Comparison of ENCODE assay signal across 9 cellular contexts in genomic region chr2:227862227-227862740, GRCh38. TPM values are rescaled to one million over a fixed set of nuclear protein-coding genes. Genes with fewer than 3 reads are reported as not detected.
A peak's percentile ranks its signal among the peaks of the same experiment; 100 is the strongest.
DNase-seq lines count a peak whose midpoint lies in the region; ATAC-seq and TF ChIP-seq lines count a peak whose summit lies in the region.
"Had no signal": no experiment of that assay in that cellular context is flagged by ENCODE, and none has a peak within 500 bp of the region (broad histone marks: within the 10 kb centered on the region; RNA-seq: fewer than 3 reads in every experiment).

No MANE protein-coding gene starts in this region.

- peak; percentile 48 for ATAC-seq in HG03066 (IDR thresholded peaks at IDR 0.05; ENCODE audit: low read depth, unreplicated experiment)
- ATAC-seq in HG02840 (IDR thresholded peaks at IDR 0.05; ENCODE audit: low FRiP score, unreplicated experiment), result no peak
- no peak for ATAC-seq in stimulated activated naive B cell treated with anti-CD40 and anti-IgM and Interleukin-4, amounts not matched to agents 10 μg/mL and 1 μg/mL and 100 μg/mL, for 72 hours (replicated peaks)

- H3K4me3 Mint-ChIP-seq in progenitor cell of endocrine pancreas (ENCODE audit: low read depth), result no peak overlapping the region
- H3K4me3 Mint-ChIP-seq in stimulated activated naive B cell treated with anti-CD40 and anti-IgM and Interleukin-4, amounts not matched to agents 10 μg/mL and 1 μg/mL and 100 μg/mL, for 72 hours, result no peak overlapping the region
- H3K4me3 Mint-ChIP-seq: activated naive CD4-positive, alpha-beta T cell treated with anti-CD3 and anti-CD28 coated beads, Interleukin-2, amount 50 U/mL, for 24 hours had no signal

- peak; percentile 87 for TF ChIP-seq CTCF in progenitor cell of endocrine pancreas (IDR thresholded peaks at IDR 0.05; ENCODE audit: unreplicated experiment)

- no peaks in the 10 kb centered on the region for H3K36me3 Mint-ChIP-seq in progenitor cell of endocrine pancreas (ENCODE audit: insufficient read depth)
- no peaks in the 10 kb centered on the region for H3K36me3 Mint-ChIP-seq in stimulated activated naive B cell treated with anti-CD40 and anti-IgM and Interleukin-4, amounts not matched to agents 10 μg/mL and 1 μg/mL and 100 μg/mL, for 72 hours
- H3K36me3 Mint-ChIP-seq: activated naive CD4-positive, alpha-beta T cell treated with anti-CD3 and anti-CD28 coated beads, Interleukin-2, amount 50 U/mL, for 24 hours had no signal

- no peak overlapping the region for H3K27ac Mint-ChIP-seq in progenitor cell of endocrine pancreas
- no peak overlapping the region for H3K27ac Mint-ChIP-seq in stimulated activated naive B cell treated with anti-CD40 and anti-IgM and Interleukin-4, amounts not matched to agents 10 μg/mL and 1 μg/mL and 100 μg/mL, for 72 hours
- H3K27ac Mint-ChIP-seq: activated naive CD4-positive, alpha-beta T cell treated with anti-CD3 and anti-CD28 coated beads, Interleukin-2, amount 50 U/mL, for 24 hours had no signal

- DNase-seq in NOMO-1 treated with DMSO at 0.1 percent for 48 hours (lab: John Stamatoyannopoulos, UW; ENCODE audit: unreplicated experiment) (peak; percentile 55), NOMO-1 treated with dmso at 0.1 percent for 144 hours (lab: John Stamatoyannopoulos, UW; ENCODE audit: unreplicated experiment) (no peak), RPMI8226 (peak; percentile 32), erythroblast (lab: John Stamatoyannopoulos, UW) (peak; percentile 49 to 78), progenitor cell of endocrine pancreas (ENCODE audit: low spot score, unreplicated experiment) (no peak)
- no peak for DNase-seq in stimulated activated naive B cell treated with anti-CD40 and anti-IgM and Interleukin-4, amounts not matched to agents 10 μg/mL and 1 μg/mL and 100 μg/mL, for 72 hours

- no peaks in the 10 kb centered on the region for H3K9me3 Mint-ChIP-seq in progenitor cell of endocrine pancreas (ENCODE audit: low read depth)
- H3K9me3 Mint-ChIP-seq in stimulated activated naive B cell treated with anti-CD40 and anti-IgM and Interleukin-4, amounts not matched to agents 10 μg/mL and 1 μg/mL and 100 μg/mL, for 72 hours, result no peaks in the 10 kb centered on the region
- H3K9me3 Mint-ChIP-seq: activated naive CD4-positive, alpha-beta T cell treated with anti-CD3 and anti-CD28 coated beads, Interleukin-2, amount 50 U/mL, for 24 hours had no signal

- no peak for TF ChIP-seq POLR2A in erythroblast (IDR thresholded peaks at IDR 0.05; ENCODE audit: low read length)

- no peaks in the 10 kb centered on the region for H3K4me1 Mint-ChIP-seq in progenitor cell of endocrine pancreas (ENCODE audit: low read depth)
- no peaks in the 10 kb centered on the region for H3K4me1 Mint-ChIP-seq in stimulated activated naive B cell treated with anti-CD40 and anti-IgM and Interleukin-4, amounts not matched to agents 10 μg/mL and 1 μg/mL and 100 μg/mL, for 72 hours
- H3K4me1 Mint-ChIP-seq: activated naive CD4-positive, alpha-beta T cell treated with anti-CD3 and anti-CD28 coated beads, Interleukin-2, amount 50 U/mL, for 24 hours had no signal

- no peaks in the 10 kb centered on the region for H3K27me3 Mint-ChIP-seq in progenitor cell of endocrine pancreas
- H3K27me3 Mint-ChIP-seq in stimulated activated naive B cell treated with anti-CD40 and anti-IgM and Interleukin-4, amounts not matched to agents 10 μg/mL and 1 μg/mL and 100 μg/mL, for 72 hours, result peaks cover 0 to 5% of the 10 kb centered on the region in 2 donors
- H3K27me3 Mint-ChIP-seq: activated naive CD4-positive, alpha-beta T cell treated with anti-CD3 and anti-CD28 coated beads, Interleukin-2, amount 50 U/mL, for 24 hours had no signal

RNA-seq across cellular contexts. Expression of gene DAW1, which starts 9.1 kb away (rescaled TPM):
- total RNA-seq in progenitor cell of endocrine pancreas, result 0.42 TPM in 1 of 2 replicates, not detected in the other

RNA-seq across cellular contexts. Expression of gene CCL20, which starts 48.6 kb away (rescaled TPM):
- not detected in 2 replicates for total RNA-seq in progenitor cell of endocrine pancreas

Comparison
In these comparisons a context has a peak if more than half of its experiments do, and no peak if none do; other contexts are left out.
1. DNase-seq: peak in NOMO-1 treated with DMSO at 0.1 percent for 48 hours (single experiment), RPMI8226 (single experiment) and erythroblast (2 of 2); none in NOMO-1 treated with dmso at 0.1 percent for 144 hours (single experiment), progenitor cell of endocrine pancreas (single experiment) and stimulated activated naive B cell treated with anti-CD40 and anti-IgM and Interleukin-4, amounts not matched to agents 10 μg/mL and 1 μg/mL and 100 μg/mL, for 72 hours (single experiment).